Comparison of ENCODE assay signal across 8 cellular contexts in genomic region chr1:30757196-30757949, GRCh38. TPM values are rescaled to one million over a fixed set of nuclear protein-coding genes. Genes with fewer than 3 reads are reported as not detected.
DNase-seq lines count a peak whose midpoint lies in the region; ATAC-seq, FAIRE-seq and TF ChIP-seq lines count a peak whose summit lies in the region.

A gene with protein sequence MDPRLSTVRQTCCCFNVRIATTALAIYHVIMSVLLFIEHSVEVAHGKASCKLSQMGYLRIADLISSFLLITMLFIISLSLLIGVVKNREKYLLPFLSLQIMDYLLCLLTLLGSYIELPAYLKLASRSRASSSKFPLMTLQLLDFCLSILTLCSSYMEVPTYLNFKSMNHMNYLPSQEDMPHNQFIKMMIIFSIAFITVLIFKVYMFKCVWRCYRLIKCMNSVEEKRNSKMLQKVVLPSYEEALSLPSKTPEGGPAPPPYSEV (minus strand): TSS chr1:30757774. CDS start chr1:30757745, 29 bp downstream.

- BruUV-seq in MCF 10A (replicated peaks; lab: Mats Ljungman, UMichigan) = no TSS peak

- no peak within 1 kb of the TSS for H3K4me3 Mint-ChIP-seq in MCF 10A (ENCODE audit: unreplicated experiment)

- no peaks in the 10 kb centered on the region for H3K27me3 Mint-ChIP-seq in MCF 10A (ENCODE audit: insufficient read depth, unreplicated experiment)

- TF ChIP-seq POLR2A in GM12891 (IDR thresholded peaks at IDR 0.05; ENCODE audit: low read depth, low read length) = peak; percentile 90
- TF ChIP-seq POLR2A in testis (IDR thresholded peaks at IDR 0.05) = no peak

- H3K9me3 ChIP-seq in testis = no peaks in the 10 kb centered on the region

- no peaks in the 10 kb centered on the region for H3K36me3 Mint-ChIP-seq in MCF 10A (ENCODE audit: insufficient read depth, unreplicated experiment)

- WGBS in testis, 2 donors = 57 to 59% methylated on average over 18 to 25 of the region's 25 CpGs

- ATAC-seq in GM18517 (IDR thresholded peaks at IDR 0.05; ENCODE audit: unreplicated experiment) = no peak

- no peak for DNase-seq in GM12891 (ENCODE audit: insufficient read length, low spot score)
- peak; percentile 24 to 78 (median 47) for DNase-seq in T-helper 2 cell
- DNase-seq in MCF 10A (ENCODE audit: unreplicated experiment) = no peak
- DNase-seq in medulla oblongata (ENCODE audit: extremely low spot score) = peak; percentile 63
- peak; percentile 33 for DNase-seq in testis
- no peak for DNase-seq in globus pallidus (ENCODE audit: low spot score)
- DNase-seq in HuH-7.5 (ENCODE audit: low spot score) = no peak

- H3K36me3 ChIP-seq in testis (ENCODE audit: low read depth, missing control alignments) = no peaks in the 10 kb centered on the region

- FAIRE-seq in GM12891 (lab: Jason Lieb, UNC) = peak; percentile 96

- H3K27me3 ChIP-seq in testis = no peaks in the 10 kb centered on the region

- no peaks in the 10 kb centered on the region for H3K9me3 Mint-ChIP-seq in MCF 10A (ENCODE audit: unreplicated experiment)

- TF ChIP-seq CTCF in MCF 10A (IDR thresholded peaks at IDR 0.05; ENCODE audit: unreplicated experiment) (no peak), testis (IDR thresholded peaks at IDR 0.05) (no peak)

- H3K4me1 ChIP-seq in testis = peaks cover 10% of the 10 kb centered on the region

- peaks cover 15% of the 10 kb centered on the region for H3K4me1 Mint-ChIP-seq in MCF 10A (ENCODE audit: insufficient read depth, unreplicated experiment)

- CTCF ChIA-PET in MCF 10A (lab: Yijun Ruan, JAX) = interaction anchor here (1.3 to 1.8 kb wide), 4 partner anchors 9 to 45 kb away, joined by 3 to 7 read pairs (median 4); no protein-coding TSS in a partner anchor

- intact Hi-C loops in MCF 10A (cut with micrococcal nuclease) (no loop called here), testis (cut with DNase I; ENCODE audit: low total_unique reads) (no loop called here)

- POLR2A ChIA-PET in MCF 10A (lab: Yijun Ruan, JAX) = interaction anchor here (1.0 to 1.4 kb wide), 2 partner anchors 9 to 21 kb away, joined by 3 to 4 read pairs; no protein-coding TSS in a partner anchor

- H3K27ac ChIP-seq in testis = peak within 1 kb of the TSS in 1 of 2 donors; percentile 15

- H3K4me3 ChIP-seq in testis = peak within 1 kb of the TSS in 1 of 2 donors; percentile 17

- H3K27ac Mint-ChIP-seq in MCF 10A (ENCODE audit: low read depth, unreplicated experiment) = peak within 1 kb of the TSS; percentile 51

TF ChIP-seq in GM12891, 5 proteins besides CTCF, POLR2A, EP300 and RAD21:
- peak; percentile 65 for TF ChIP-seq SPI1 (IDR thresholded peaks at IDR 0.05; ENCODE audit: low read depth, low read length)
- TF ChIP-seq PAX5 (IDR thresholded peaks at IDR 0.05; ENCODE audit: insufficient read depth, low read length, severe bottlenecking) = no peak
- TF ChIP-seq TAF1 (IDR thresholded peaks at IDR 0.05; ENCODE audit: low read depth, low read length) = peak; percentile 71; the same call in 1 of the 2 replicates
- peak; percentile 87 for TF ChIP-seq POLR2AphosphoS5 (IDR thresholded peaks at IDR 0.05; ENCODE audit: low read depth, low read length)

RNA-seq across cellular contexts. Expression of the gene that starts here (rescaled TPM):
- 479 TPM for polyA plus RNA-seq in GM12891 (2012; ENCODE audit: low read depth, missing spikeins)
- total RNA-seq in MCF 10A (2022) = 15.9 and 21.6 TPM in 2 replicates
- total RNA-seq in testis = 10 to 100 TPM in 1 of 2 donors, 1 to 10 TPM in 1; 2.0 to 16.3 TPM
- polyA plus RNA-seq in testis (ENCODE audit: insufficient read depth, low read depth, low replicate concordance) = 46.9 TPM

Comparison
In these comparisons a context has a peak if more than half of its experiments do, and no peak if none do; other contexts are left out.
1. DNase-seq: peak in T-helper 2 cell (5 of 5), medulla oblongata (single experiment) and testis (single experiment); none in GM12891 (single experiment), MCF 10A (single experiment), globus pallidus (single experiment) and HuH-7.5 (single experiment).